26 cellular contexts compared by ENCODE assay signal in genomic region chr14:102560436-102561261, GRCh38. TPM values are rescaled to one million over a fixed set of nuclear protein-coding genes. Genes with fewer than 3 reads are reported as not detected.
A peak's percentile ranks its signal among the peaks of the same experiment; 100 is the strongest.
DNase-seq lines count a peak whose midpoint lies in the region; ATAC-seq, FAIRE-seq and TF ChIP-seq lines count a peak whose summit lies in the region.
"Had no signal": no experiment of that assay in that cellular context is flagged by ENCODE, and none has a peak within 500 bp of the region (broad histone marks: within the 10 kb centered on the region; RNA-seq: fewer than 3 reads in every experiment).

No MANE protein-coding gene starts in this region.

- no peaks in the 10 kb centered on the region for H3K9me3 Mint-ChIP-seq in CD4-positive, alpha-beta T cell
- H3K9me3 Mint-ChIP-seq: activated naive CD4-positive, alpha-beta T cell treated with anti-CD3 and anti-CD28 coated beads, Interleukin-2, amount 10 ng/mL, durations not matched to agents 7 days and 5 days; activated T-cell treated with anti-CD3 and anti-CD28 coated beads, Interleukin-2, amount 50 U/mL, for 72 hours; CD8-positive, alpha-beta T cell had no signal

- no peaks in the 10 kb centered on the region for H3K9me3 ChIP-seq in CD4-positive, alpha-beta T cell (ENCODE audit: control insufficient read depth, low read length)
- H3K9me3 ChIP-seq in H1 (ENCODE audit: insufficient read depth in 2 of 2, low read depth in 1 of 2, low read length in 1 of 2) = no peaks in the 10 kb centered on the region; a peak in 1 of 4 replicates
- H3K9me3 ChIP-seq: ovary, right atrium auricular region, vagina had no signal

- peak overlapping the region; percentile 40 for H4K91ac ChIP-seq in H1 (replicated peaks; ENCODE audit: insufficient read length, low read length)

- H2BK12ac ChIP-seq in H1 (ENCODE audit: low read depth, low read length) = no peak overlapping the region

- H3K4me1 ChIP-seq in H1 (replicated peaks in 1 of 4; ENCODE audit: control insufficient read depth in 3 of 4, insufficient read depth in 4 of 4, low read length in 3 of 4) = no peaks in the 10 kb centered on the region

- no peak overlapping the region for H3K23ac ChIP-seq in H1 (ENCODE audit: insufficient read length)

- H3K18ac ChIP-seq in H1 (ENCODE audit: extremely low read depth, low read length) = 0 out of 2 replicates have a peak overlapping the region, but pooled peaks have one; percentile 9

- no peaks in the 10 kb centered on the region for H3K79me1 ChIP-seq in H1 (ENCODE audit: low read depth, low read length)

- no peak overlapping the region for H2BK120ac ChIP-seq in H1 (replicated peaks; ENCODE audit: low read depth, low read length)

- H3K4me3 Mint-ChIP-seq in CD4-positive, alpha-beta T cell = peak overlapping the region; percentile 25
- H3K4me3 Mint-ChIP-seq: activated naive CD4-positive, alpha-beta T cell treated with anti-CD3 and anti-CD28 coated beads, Interleukin-2, amount 10 ng/mL, durations not matched to agents 7 days and 5 days; activated T-cell treated with anti-CD3 and anti-CD28 coated beads, Interleukin-2, amount 50 U/mL, for 72 hours; CD8-positive, alpha-beta T cell had no signal

- H3K4me2 ChIP-seq in H1 (ENCODE audit: insufficient read depth in 1 of 2, low read depth in 2 of 2, low read length in 2 of 2) = no peak overlapping the region

- H3K4me3 ChIP-seq in NB4 (ENCODE audit: low read depth, low read length) = no peak overlapping the region
- H3K4me3 ChIP-seq in H1 (ENCODE audit: extremely low read depth in 1 of 4, insufficient read depth in 2 of 4, low read depth in 3 of 4, low read length in 4 of 4) = no peak overlapping the region
- no peak overlapping the region for H3K4me3 ChIP-seq in skeletal muscle cell (ENCODE audit: low read depth, low read length)
- H3K4me3 ChIP-seq: lung, ovary, right atrium auricular region, vagina had no signal

- no peak for TF ChIP-seq EP300 in H1 (IDR thresholded peaks at IDR 0.05; ENCODE audit: borderline replicate concordance in 1 of 2, low read depth in 2 of 2, low read length in 2 of 2)

- H3K9ac ChIP-seq in H1 (replicated peaks in 1 of 4; ENCODE audit: extremely low read depth in 1 of 4, low read depth in 3 of 4, low read length in 3 of 4) = no peak overlapping the region

- TF ChIP-seq RAD21 in H1 (IDR thresholded peaks at IDR 0.05 in 1 of 2, conservative IDR thresholded peaks at IDR 0.05 in 1 of 2; ENCODE audit: low read depth in 2 of 2, low read length in 2 of 2) = no peak

- no peak for DNase-seq in CD4-positive, alpha-beta T cell
- DNase-seq in NB4 (ENCODE audit: low read depth) = peak; percentile 52
- no peak for DNase-seq in H1 (ENCODE audit: low read depth in 1 of 2, low spot score in 2 of 2)
- peak; percentile 8 for DNase-seq in skeletal muscle cell (ENCODE audit: low read depth)
- DNase-seq in SK-N-DZ (ENCODE audit: low spot score) = no peak
- no peak for DNase-seq in NCI-H1694 (lab: John Stamatoyannopoulos, UW)
- no peak for DNase-seq in NCI-H2029 (lab: John Stamatoyannopoulos, UW)
- DNase-seq in HUDEP-2 (lab: John Stamatoyannopoulos, UW; ENCODE audit: unreplicated experiment in 76 of 76) = no peak
- DNase-seq: activated CD4-positive, alpha-beta T cell treated with anti-CD3 and anti-CD28 coated beads for 1 hour; activated naive CD4-positive, alpha-beta T cell treated with anti-CD3 and anti-CD28 coated beads, Interleukin-2, amount 10 ng/mL, durations not matched to agents 7 days and 5 days; activated T-cell treated with anti-CD3 and anti-CD28 coated beads, Interleukin-2, amount 50 U/mL, for 72 hours; anterior cingulate cortex; caudate nucleus; CD8-positive, alpha-beta T cell; DMS53; foreskin melanocyte; hippocampal formation; kidney; NCI-H1694 treated with DMSO at 0.1 percent for 48 hours; NCI-H748 treated with DMSO at 0.1 percent for 48 hours; ovary; stimulated activated CD8-positive, alpha-beta memory T cell treated with anti-CD3 and anti-CD28 coated beads, Interleukin-4, amount 100 ng/mL, for 48 hours had no signal

- H3K14ac ChIP-seq in H1 (ENCODE audit: insufficient read length) = no peak overlapping the region

- no peak for TF ChIP-seq CTCF in CD4-positive, alpha-beta T cell (IDR thresholded peaks at IDR 0.05)
- TF ChIP-seq CTCF in NB4 (IDR thresholded peaks at IDR 0.05; ENCODE audit: low read depth, low read length) (no peak), H1 (IDR thresholded peaks at IDR 0.05; ENCODE audit: control extremely low read depth in 1 of 3, insufficient read depth in 1 of 3, low read depth in 1 of 3, low read length in 3 of 3) (no peak)

- 87% methylated on average over 16 of the region's 16 CpGs; no CpG with 5 or more reads in 1 of the 2 experiments for WGBS in H1 (ENCODE audit: extremely low coverage in 1 of 2, insufficient coverage in 1 of 2, insufficient read length in 1 of 2, insufficient replicate concordance in 2 of 2, low coverage in 1 of 2, low lambda C conversion rate in 2 of 2, missing lambda C conversion rate in 1 of 2), 2 experiments

- intact Hi-C loops in CD4-positive, alpha-beta T cell (cut with DNase I, micrococcal nuclease) = no loop called here

- H4K8ac ChIP-seq in H1 (ENCODE audit: extremely low read depth, insufficient read depth, low read length) = peak overlapping the region; percentile 46; the same call in 1 of the 2 replicates

- no peaks in the 10 kb centered on the region for H3K27me3 ChIP-seq in CD4-positive, alpha-beta T cell (ENCODE audit: control insufficient read depth, insufficient read depth, low read length)
- H3K27me3 ChIP-seq in H1 (replicated peaks in 1 of 4; ENCODE audit: control insufficient read depth in 3 of 4, extremely low read depth in 1 of 4, insufficient read depth in 3 of 4, low read length in 3 of 4) = no peaks in the 10 kb centered on the region
- H3K27me3 ChIP-seq: ovary, right atrium auricular region, vagina had no signal

- H3K23me2 ChIP-seq in H1 (ENCODE audit: low read depth, low read length) = no peaks in the 10 kb centered on the region

- no peaks in the 10 kb centered on the region for H3K36me3 Mint-ChIP-seq in CD4-positive, alpha-beta T cell (ENCODE audit: low read depth)
- H3K36me3 Mint-ChIP-seq: activated naive CD4-positive, alpha-beta T cell treated with anti-CD3 and anti-CD28 coated beads, Interleukin-2, amount 10 ng/mL, durations not matched to agents 7 days and 5 days; CD8-positive, alpha-beta T cell had no signal

- no peak overlapping the region for H4K5ac ChIP-seq in H1 (ENCODE audit: insufficient read length, low read depth, low read length)

- no peak overlapping the region for H2AK5ac ChIP-seq in H1 (ENCODE audit: low read depth, low read length)

- H2AFZ ChIP-seq in H1 (ENCODE audit: low read length) = 0 out of 2 replicates have a peak overlapping the region, but pooled peaks have one; percentile 33

- no peak overlapping the region for H3K27ac ChIP-seq in CD4-positive, alpha-beta T cell (ENCODE audit: low read depth, low read length)
- no peak overlapping the region for H3K27ac ChIP-seq in H1 (ENCODE audit: low read depth, low read length)
- H3K27ac ChIP-seq: ovary, right atrium auricular region, vagina had no signal

- ATAC-seq in CD4-positive, alpha-beta T cell (ENCODE audit: poor library complexity) = no peak
- ATAC-seq: activated T-cell treated with anti-CD3 and anti-CD28 coated beads, Interleukin-2, amount 50 U/mL, for 72 hours; CD8-positive, alpha-beta T cell; Panc1 had no signal

- POLR2A ChIA-PET in CD4-positive, alpha-beta T cell (lab: Charles Lee) = no interaction called here
- POLR2A ChIA-PET in H1 (lab: Charles Lee; ENCODE audit: partially characterized antibody) = interaction anchor here (0.7 to 3.2 kb wide), 5 partner anchors 13 to 30 kb away, joined by 3 to 12 read pairs (median 3); no protein-coding TSS in a partner anchor

- no peaks in the 10 kb centered on the region for H4K20me1 ChIP-seq in H1 (replicated peaks in 1 of 2; ENCODE audit: control insufficient read depth in 1 of 2, insufficient read depth in 2 of 2, low read length in 2 of 2)

- H3K27ac Mint-ChIP-seq in CD4-positive, alpha-beta T cell = no peak overlapping the region
- H3K27ac Mint-ChIP-seq: activated naive CD4-positive, alpha-beta T cell treated with anti-CD3 and anti-CD28 coated beads, Interleukin-2, amount 10 ng/mL, durations not matched to agents 7 days and 5 days; activated T-cell treated with anti-CD3 and anti-CD28 coated beads, Interleukin-2, amount 50 U/mL, for 72 hours; CD8-positive, alpha-beta T cell had no signal

- no peak overlapping the region for H3K4ac ChIP-seq in H1 (replicated peaks; ENCODE audit: insufficient read length, low read depth, low read length)

- no peak overlapping the region for H2BK15ac ChIP-seq in H1 (ENCODE audit: low read length)

- no peak overlapping the region for H2BK20ac ChIP-seq in H1 (ENCODE audit: low read length)

- H3K4me1 Mint-ChIP-seq in CD4-positive, alpha-beta T cell (ENCODE audit: low read depth) = no peaks in the 10 kb centered on the region

- TF ChIP-seq POLR2A in NB4 (IDR thresholded peaks at IDR 0.05; ENCODE audit: extremely low read depth, insufficient read length) = no peak
- TF ChIP-seq POLR2A in H1 (IDR thresholded peaks at IDR 0.05; ENCODE audit: control extremely low read depth in 1 of 2, low read depth in 2 of 2, low read length in 2 of 2) = no peak

- CTCF ChIA-PET in CD4-positive, alpha-beta T cell (lab: Charles Lee) = no interaction called here
- CTCF ChIA-PET in H1 (lab: Charles Lee; ENCODE audit: partially characterized antibody) = interaction anchor here (0.6 to 3.1 kb wide), 5 partner anchors 10 to 36 kb away, joined by 3 to 18 read pairs (median 4); no protein-coding TSS in a partner anchor

- H3K56ac ChIP-seq in H1 (replicated peaks; ENCODE audit: insufficient read length, low read depth, low read length) = no peak overlapping the region

- H3K27me3 Mint-ChIP-seq in CD4-positive, alpha-beta T cell = no peaks in the 10 kb centered on the region

- no peaks in the 10 kb centered on the region for H3K36me3 ChIP-seq in H1 (ENCODE audit: control insufficient read depth in 2 of 4, insufficient read depth in 4 of 4, low read length in 3 of 4)
- H3K36me3 ChIP-seq: ovary, right atrium auricular region, vagina had no signal

- no peak overlapping the region for H2BK5ac ChIP-seq in H1 (ENCODE audit: low read depth, low read length)

- no peak for FAIRE-seq in H1 (lab: Jason Lieb, UNC)
- FAIRE-seq: kidney had no signal

- H3K79me2 ChIP-seq in H1 (ENCODE audit: control insufficient read depth in 1 of 2, insufficient read depth in 2 of 2, low read length in 2 of 2) = no peaks in the 10 kb centered on the region

RNA-seq across cellular contexts. Expression of gene RCOR1, which starts 31.8 kb away (rescaled TPM):
- 10 to 100 TPM; 20.5 to 23.1 TPM for total RNA-seq in CD4-positive, alpha-beta T cell
- 23.1 and 26.3 TPM in 2 replicates for total RNA-seq in H1 (2021; fragmentation: NEBNext Ultra II Directional; extraction: Animal tissue kit (Norgen Biotek cat#: 25700))
- 8.6 and 12.3 TPM in 2 replicates for polyA plus RNA-seq in H1 (2011; rRNA removed)
- 9.7 TPM for polyA plus RNA-seq in H1 (2011; cell fraction: cytosol; rRNA removed)
- 8.9 TPM for polyA plus RNA-seq in H1 (2011; cell fraction: nucleus; rRNA removed)
- 10.0 to 14.7 TPM (median 12.8 TPM) in 4 replicates for polyA plus RNA-seq in H1 (2012, experiment 1 of 2)
- polyA plus RNA-seq in H1 (2012, experiment 2 of 2) = 2.3 TPM
- 11.1 TPM for polyA plus RNA-seq in H1 (2013, experiment 1 of 2)
- polyA plus RNA-seq in H1 (2013, experiment 2 of 2) = 11.7 TPM
- polyA minus RNA-seq in H1 (2011; rRNA and poly(A)+ RNA removed) = 18.2 and 19.2 TPM in 2 replicates
- 14.6 TPM for polyA minus RNA-seq in H1 (2011; cell fraction: cytosol; rRNA and poly(A)+ RNA removed)
- 19.4 TPM for polyA minus RNA-seq in H1 (2011; cell fraction: nucleus; rRNA and poly(A)+ RNA removed)
- polyA plus RNA-seq in SK-N-DZ (2014; cell fraction: cytosol; rRNA removed) = 6.5 and 8.2 TPM in 2 replicates
- 5.2 and 5.6 TPM in 2 replicates for polyA plus RNA-seq in SK-N-DZ (2014; cell fraction: nucleus; rRNA removed)

RNA-seq across cellular contexts. Expression of gene ANKRD9, which starts 51.1 kb away (rescaled TPM):
- total RNA-seq in CD4-positive, alpha-beta T cell = 1 to 10 TPM; 4.4 to 5.5 TPM
- 35.0 and 37.0 TPM in 2 replicates for total RNA-seq in H1 (2021; fragmentation: NEBNext Ultra II Directional; extraction: Animal tissue kit (Norgen Biotek cat#: 25700))
- 41.8 and 47.5 TPM in 2 replicates for polyA plus RNA-seq in H1 (2011; rRNA removed)
- 59.7 TPM for polyA plus RNA-seq in H1 (2011; cell fraction: cytosol; rRNA removed)
- polyA plus RNA-seq in H1 (2011; cell fraction: nucleus; rRNA removed) = 105 TPM
- polyA plus RNA-seq in H1 (2012, experiment 1 of 2) = 16.8 to 27.7 TPM (median 25.7 TPM) in 4 replicates
- polyA plus RNA-seq in H1 (2012, experiment 2 of 2) = 11.8 TPM
- 20.3 TPM for polyA plus RNA-seq in H1 (2013, experiment 1 of 2)
- polyA plus RNA-seq in H1 (2013, experiment 2 of 2) = 18.9 TPM
- polyA minus RNA-seq in H1 (2011; rRNA and poly(A)+ RNA removed) = 7.0 and 8.6 TPM in 2 replicates
- 22.1 TPM for polyA minus RNA-seq in H1 (2011; cell fraction: cytosol; rRNA and poly(A)+ RNA removed)
- polyA minus RNA-seq in H1 (2011; cell fraction: nucleus; rRNA and poly(A)+ RNA removed) = 26.5 TPM
- polyA plus RNA-seq in SK-N-DZ (2014; cell fraction: cytosol; rRNA removed) = 14.0 and 17.8 TPM in 2 replicates
- polyA plus RNA-seq in SK-N-DZ (2014; cell fraction: nucleus; rRNA removed) = 37.9 and 66.9 TPM in 2 replicates

Comparison
In these comparisons a context has a peak if more than half of its experiments do, and no peak if none do; other contexts are left out.
1. DNase-seq: peak in NB4 (single experiment) and skeletal muscle cell (single experiment); none in CD4-positive, alpha-beta T cell (0 of 10), H1 (0 of 2), SK-N-DZ (single experiment), NCI-H1694 (single experiment), NCI-H2029 (single experiment) and HUDEP-2 (0 of 76).